In genomic region chr13:26310003-26310402, GRCh38 we compare ENCODE assay signal across 15 cellular contexts. TPM values are rescaled to one million over a fixed set of nuclear protein-coding genes. Genes with fewer than 3 reads are reported as not detected.
DNase-seq lines count a peak whose midpoint lies in the region; ATAC-seq and TF ChIP-seq lines count a peak whose summit lies in the region.
"Had no signal": no experiment of that assay in that cellular context is flagged by ENCODE, and none has a peak within 500 bp of the region (broad histone marks: within the 10 kb centered on the region; RNA-seq: fewer than 3 reads in every experiment).

No MANE protein-coding gene starts in this region.

- CTCF ChIA-PET in MCF 10A (lab: Yijun Ruan, JAX) = interaction anchor here (0.6 to 0.7 kb wide), 2 partner anchors 134 to 1170 kb away, joined by 3 read pairs; no protein-coding TSS in a partner anchor

- H3K27me3 Mint-ChIP-seq in MCF 10A (ENCODE audit: insufficient read depth, unreplicated experiment) = no peaks in the 10 kb centered on the region
- no peaks in the 10 kb centered on the region for H3K27me3 Mint-ChIP-seq in activated T-helper 2 cell treated with anti-CD3 and anti-CD28 coated beads, Interferon-gamma antibody, Interleukin-2, Interleukin-4, amounts not matched to agents 10 μg/mL and 5 μg/mL and 100 μg/mL, durations not matched to agents 14 hours and 24 hours and 36 hours (ENCODE audit: low read depth)
- H3K27me3 Mint-ChIP-seq: CD4-positive, alpha-beta memory T cell had no signal

- H3K9me3 ChIP-seq in breast epithelium (no peaks in the 10 kb centered on the region), upper lobe of right lung (no peaks in the 10 kb centered on the region)

- BruUV-seq in MCF 10A (replicated peaks; lab: Mats Ljungman, UMichigan) = no TSS peak

- TF ChIP-seq CTCF in MCF 10A (IDR thresholded peaks at IDR 0.05; ENCODE audit: unreplicated experiment) (no peak), breast epithelium (IDR thresholded peaks at IDR 0.05) (no peak), upper lobe of right lung (IDR thresholded peaks at IDR 0.05) (no peak)

- H3K4me1 ChIP-seq in breast epithelium (no peaks in the 10 kb centered on the region), upper lobe of right lung (no peaks in the 10 kb centered on the region)

- H3K9me3 Mint-ChIP-seq in MCF 10A (ENCODE audit: unreplicated experiment) = no peaks in the 10 kb centered on the region
- peaks cover 7% of the 10 kb centered on the region for H3K9me3 Mint-ChIP-seq in activated T-helper 2 cell treated with anti-CD3 and anti-CD28 coated beads, Interferon-gamma antibody, Interleukin-2, Interleukin-4, amounts not matched to agents 10 μg/mL and 5 μg/mL and 100 μg/mL, durations not matched to agents 14 hours and 24 hours and 36 hours
- H3K9me3 Mint-ChIP-seq: H9 had no signal

- H3K4me3 ChIP-seq in breast epithelium = no peak overlapping the region
- no peak overlapping the region for H3K4me3 ChIP-seq in upper lobe of right lung
- H3K4me3 ChIP-seq: BLaER1 had no signal

- ATAC-seq in upper lobe of right lung = no peak

- H3K4me3 Mint-ChIP-seq in MCF 10A (ENCODE audit: unreplicated experiment) = no peak overlapping the region
- no peak overlapping the region for H3K4me3 Mint-ChIP-seq in activated T-helper 2 cell treated with anti-CD3 and anti-CD28 coated beads, Interferon-gamma antibody, Interleukin-2, Interleukin-4, amounts not matched to agents 10 μg/mL and 5 μg/mL and 100 μg/mL, durations not matched to agents 14 hours and 24 hours and 36 hours (ENCODE audit: low read depth)
- H3K4me3 Mint-ChIP-seq: CD14-positive monocyte, H9 had no signal

- H3K27me3 ChIP-seq in breast epithelium (no peaks in the 10 kb centered on the region), upper lobe of right lung (no peaks in the 10 kb centered on the region)
- H3K27me3 ChIP-seq: BLaER1 had no signal

- H3K27ac Mint-ChIP-seq in MCF 10A (ENCODE audit: low read depth, unreplicated experiment) = peak overlapping the region; percentile 78
- peak overlapping the region; percentile 26 for H3K27ac Mint-ChIP-seq in activated T-helper 2 cell treated with anti-CD3 and anti-CD28 coated beads, Interferon-gamma antibody, Interleukin-2, Interleukin-4, amounts not matched to agents 10 μg/mL and 5 μg/mL and 100 μg/mL, durations not matched to agents 14 hours and 24 hours and 36 hours
- H3K27ac Mint-ChIP-seq: CD14-positive monocyte; CD4-positive, alpha-beta memory T cell had no signal

- H3K4me1 Mint-ChIP-seq in MCF 10A (ENCODE audit: insufficient read depth, unreplicated experiment) = no peaks in the 10 kb centered on the region
- H3K4me1 Mint-ChIP-seq in activated T-helper 2 cell treated with anti-CD3 and anti-CD28 coated beads, Interferon-gamma antibody, Interleukin-2, Interleukin-4, amounts not matched to agents 10 μg/mL and 5 μg/mL and 100 μg/mL, durations not matched to agents 14 hours and 24 hours and 36 hours (ENCODE audit: low read depth) = peaks cover 32% of the 10 kb centered on the region

- intact Hi-C loops in MCF 10A (cut with micrococcal nuclease) = no loop called here
- intact Hi-C loops in breast epithelium (cut with DNase I; ENCODE audit: low total_unique reads) = no loop called here
- intact Hi-C loops in activated T-helper 2 cell treated with anti-CD3 and anti-CD28 coated beads, Interferon-gamma antibody, Interleukin-2, Interleukin-4, amounts not matched to agents 10 μg/mL and 5 μg/mL and 100 μg/mL, durations not matched to agents 14 hours and 24 hours and 36 hours (cut with micrococcal nuclease) = no loop called here
- intact Hi-C loops in upper lobe of right lung (cut with DNase I) = no loop called here

- no peak for TF ChIP-seq POLR2A in breast epithelium (IDR thresholded peaks at IDR 0.05)

- H3K36me3 ChIP-seq in breast epithelium = no peaks in the 10 kb centered on the region
- no peaks in the 10 kb centered on the region for H3K36me3 ChIP-seq in upper lobe of right lung

- DNase-seq in NCI-H2171 treated with DMSO at 0.1 percent for 48 hours (lab: John Stamatoyannopoulos, UW) (peak; percentile 35), NCI-H2171 (lab: John Stamatoyannopoulos, UW) (no peak), MCF 10A (ENCODE audit: unreplicated experiment) (no peak), breast epithelium (ENCODE audit: low spot score in 2 of 2) (no peak), upper lobe of right lung (no peak), NCI-H1105 treated with DMSO at 0.1 percent for 48 hours (lab: John Stamatoyannopoulos, UW) (no peak)
- no peak for DNase-seq in activated T-helper 2 cell treated with anti-CD3 and anti-CD28 coated beads, Interferon-gamma antibody, Interleukin-2, Interleukin-4, amounts not matched to agents 10 μg/mL and 5 μg/mL and 100 μg/mL, durations not matched to agents 14 hours and 24 hours and 36 hours (ENCODE audit: low spot score)
- DNase-seq: 8988T; CD4-positive, alpha-beta memory T cell; DMS53; DND-41; EL; H9 had no signal

- H3K27ac ChIP-seq in breast epithelium (no peak overlapping the region), upper lobe of right lung (no peak overlapping the region)
- H3K27ac ChIP-seq: BLaER1 had no signal

- H3K36me3 Mint-ChIP-seq in MCF 10A (ENCODE audit: insufficient read depth, unreplicated experiment) = no peaks in the 10 kb centered on the region
- H3K36me3 Mint-ChIP-seq in activated T-helper 2 cell treated with anti-CD3 and anti-CD28 coated beads, Interferon-gamma antibody, Interleukin-2, Interleukin-4, amounts not matched to agents 10 μg/mL and 5 μg/mL and 100 μg/mL, durations not matched to agents 14 hours and 24 hours and 36 hours (ENCODE audit: low read depth) = peaks cover 8% of the 10 kb centered on the region

- POLR2A ChIA-PET in MCF 10A (lab: Yijun Ruan, JAX) = interaction anchor here (1.1 kb wide), 1 partner anchor 9 kb away, joined by 3 read pairs; no protein-coding TSS in a partner anchor

RNA-seq across cellular contexts. Expression of gene CDK8, which starts 56.1 kb away (rescaled TPM):
- total RNA-seq in MCF 10A (2022) (20.6 and 22.2 TPM in 2 replicates), breast epithelium (10 to 100 TPM; 13.3 to 15.4 (median 13.8) TPM), upper lobe of right lung (11.2 TPM)
- 18.3 and 21.2 TPM in 2 replicates for total RNA-seq in activated T-helper 2 cell treated with anti-CD3 and anti-CD28 coated beads, Interferon-gamma antibody, Interleukin-2, Interleukin-4, amounts not matched to agents 10 μg/mL and 5 μg/mL and 100 μg/mL, durations not matched to agents 14 hours and 24 hours and 36 hours
